In the genomic region with DNA sequence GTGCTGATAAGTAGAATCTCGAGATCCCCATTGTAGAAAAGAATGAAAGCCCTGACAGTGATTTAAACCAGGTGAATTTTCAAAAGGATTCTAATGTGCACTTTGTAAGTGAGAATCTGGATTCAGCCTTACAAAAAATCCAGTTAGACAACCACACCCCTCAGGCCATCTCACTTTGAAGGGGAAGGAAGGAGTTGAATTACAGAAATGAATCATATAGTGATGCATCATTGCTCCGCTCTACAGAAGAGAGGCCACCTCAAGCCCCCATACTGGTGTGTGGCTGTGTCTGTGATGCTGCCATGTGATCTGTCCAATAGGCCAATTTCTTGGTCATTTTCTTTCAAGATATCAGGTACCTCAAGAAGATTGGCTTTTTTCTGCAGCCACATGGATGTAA, we compare ENCODE assay signal across 13 cellular contexts.
DNase-seq lines count a peak whose midpoint lies in the region; ATAC-seq, FAIRE-seq and TF ChIP-seq lines count a peak whose summit lies in the region.
"Had no signal": no experiment of that assay in that cellular context is flagged by ENCODE, and none has a peak within 500 bp of the region (broad histone marks: within the 10 kb centered on the region; RNA-seq: fewer than 3 reads in every experiment).

No MANE protein-coding gene starts in this region.

- no peak for TF ChIP-seq POLR2A in GM12878 (IDR thresholded peaks at IDR 0.05; ENCODE audit: low read depth, low read length)

- no peak for TF ChIP-seq RAD21 in GM12878 (IDR thresholded peaks at IDR 0.05; ENCODE audit: insufficient read depth, low read depth, low read length)

- no TSS peak for BruUV-seq in GM12878 (replicated peaks; lab: Mats Ljungman, UMichigan)

- H3K9me3 Mint-ChIP-seq in activated naive CD4-positive, alpha-beta T cell treated with anti-CD3 and anti-CD28 coated beads for 36 hours = no peaks in the 10 kb centered on the region
- H3K9me3 Mint-ChIP-seq in stimulated activated naive CD8-positive, alpha-beta T cell treated with anti-CD3 and anti-CD28 coated beads, Interleukin-15, amount 100 ng/mL, for 72 hours = no peaks in the 10 kb centered on the region

- no peak for FAIRE-seq in GM12878 (lab: Jason Lieb, UNC)

- H3K4me3 Mint-ChIP-seq in activated naive CD4-positive, alpha-beta T cell treated with anti-CD3 and anti-CD28 coated beads for 36 hours = no peak overlapping the region
- no peak overlapping the region for H3K4me3 Mint-ChIP-seq in stimulated activated naive CD8-positive, alpha-beta T cell treated with anti-CD3 and anti-CD28 coated beads, Interleukin-15, amount 100 ng/mL, for 72 hours

- POLR2A ChIA-PET in GM12878 (lab: Charles Lee) = no interaction called here

- SMC1A ChIA-PET in GM12878 (lab: Charles Lee; ENCODE audit: uncharacterized antibody, unreplicated experiment) = no interaction called here

- no peaks in the 10 kb centered on the region for H3K36me3 Mint-ChIP-seq in activated naive CD4-positive, alpha-beta T cell treated with anti-CD3 and anti-CD28 coated beads for 36 hours (ENCODE audit: low read depth)

- no peaks in the 10 kb centered on the region for H4K20me1 ChIP-seq in GM12878 (ENCODE audit: control insufficient read depth, insufficient read depth)

- H3K27me3 Mint-ChIP-seq in activated naive CD4-positive, alpha-beta T cell treated with anti-CD3 and anti-CD28 coated beads for 36 hours (ENCODE audit: low read depth) = peaks cover 14% of the 10 kb centered on the region
- no peaks in the 10 kb centered on the region for H3K27me3 Mint-ChIP-seq in stimulated activated naive CD8-positive, alpha-beta T cell treated with anti-CD3 and anti-CD28 coated beads, Interleukin-15, amount 100 ng/mL, for 72 hours

- TF ChIP-seq EP300 in GM12878 (IDR thresholded peaks at IDR 0.05; ENCODE audit: borderline replicate concordance in 1 of 2, control insufficient read depth in 1 of 2, low read depth in 2 of 2, low read length in 2 of 2) = no peak

- WGBS in GM12878 (ENCODE audit: insufficient coverage, insufficient replicate concordance, low lambda C conversion rate, missing lambda C conversion rate) = 21% methylated on average over 2 of the region's 2 CpGs

- no peak overlapping the region for H3K9ac ChIP-seq in GM12878 (ENCODE audit: control insufficient read depth, insufficient read depth, low read length)

- H2AFZ ChIP-seq in GM12878 (ENCODE audit: control insufficient read depth, low read depth, low read length) = no peak overlapping the region

- peak; percentile 6 for DNase-seq in activated naive CD4-positive, alpha-beta T cell treated with anti-CD3 and anti-CD28 coated beads for 36 hours
- no peak for DNase-seq in activated naive CD4-positive, alpha-beta T cell (lab: John Stamatoyannopoulos, UW)
- DNase-seq in HS-5 (ENCODE audit: low read depth) = peak; percentile 69
- no peak for DNase-seq in GM12878 (ENCODE audit: low read depth, low spot score)
- peak in 1 of 2 donors; percentile 28 for DNase-seq in stimulated activated naive CD8-positive, alpha-beta T cell treated with anti-CD3 and anti-CD28 coated beads, Interleukin-15, amount 100 ng/mL, for 72 hours
- no peak for DNase-seq in NCI-H2171 (lab: John Stamatoyannopoulos, UW)
- no peak for DNase-seq in foreskin melanocyte
- DNase-seq in germinal center (ENCODE audit: low spot score) = no peak
- DNase-seq: BE2C; left cardiac atrium; NCI-H1105 treated with DMSO at 0.1 percent for 48 hours; right cardiac atrium; stimulated activated naive CD4-positive, alpha-beta T cell had no signal

- TF ChIP-seq CTCF in GM12878 (IDR thresholded peaks at IDR 0.05 in 2 of 3, conservative IDR thresholded peaks at IDR 0.05 in 1 of 3; ENCODE audit: control insufficient read depth in 2 of 3, extremely low read depth in 1 of 3, insufficient read depth in 1 of 3, low read depth in 3 of 3, low read length in 3 of 3) = no peak

- H3K36me3 ChIP-seq in GM12878 (ENCODE audit: control insufficient read depth in 2 of 2, insufficient read depth in 2 of 2, low read length in 1 of 2) = no peaks in the 10 kb centered on the region
- H3K36me3 ChIP-seq: BE2C had no signal

- no peak overlapping the region for H3K27ac ChIP-seq in GM12878 (ENCODE audit: control insufficient read depth, insufficient read depth)

- H3K4me1 Mint-ChIP-seq in activated naive CD4-positive, alpha-beta T cell treated with anti-CD3 and anti-CD28 coated beads for 36 hours (ENCODE audit: low read depth) = peaks cover 2% of the 10 kb centered on the region
- peaks cover 18% of the 10 kb centered on the region for H3K4me1 Mint-ChIP-seq in stimulated activated naive CD8-positive, alpha-beta T cell treated with anti-CD3 and anti-CD28 coated beads, Interleukin-15, amount 100 ng/mL, for 72 hours

- no peak overlapping the region for H3K4me2 ChIP-seq in GM12878 (ENCODE audit: control insufficient read depth, insufficient read depth)

- intact Hi-C loops in activated naive CD4-positive, alpha-beta T cell treated with anti-CD3 and anti-CD28 coated beads for 36 hours (cut with micrococcal nuclease) = no loop called here
- intact Hi-C loops in GM12878 (cut with micrococcal nuclease; ENCODE audit: unreplicated experiment) = no loop called here

- ATAC-seq in GM12878 = peak; percentile 31; the same call in 1 of the 3 replicates
- peak; percentile 84 for ATAC-seq in stimulated activated naive CD8-positive, alpha-beta T cell treated with anti-CD3 and anti-CD28 coated beads, Interleukin-15, amount 100 ng/mL, for 72 hours
- ATAC-seq: left cardiac atrium, right cardiac atrium had no signal

- no peaks in the 10 kb centered on the region for H3K27me3 ChIP-seq in GM12878 (replicated peaks in 1 of 2; ENCODE audit: control insufficient read depth in 2 of 2, insufficient read depth in 2 of 2, low read length in 1 of 2)
- H3K27me3 ChIP-seq: BE2C had no signal

- H3K4me1 ChIP-seq in GM12878 (ENCODE audit: control insufficient read depth, insufficient read depth, low read length) = no peaks in the 10 kb centered on the region
- H3K4me1 ChIP-seq: BE2C had no signal

- no peaks in the 10 kb centered on the region for H3K79me2 ChIP-seq in GM12878 (ENCODE audit: control insufficient read depth, insufficient read depth, low read length)

- CTCF ChIA-PET in activated naive CD4-positive, alpha-beta T cell treated with anti-CD3 and anti-CD28 coated beads for 36 hours (lab: Charles Lee) = no interaction called here
- CTCF ChIA-PET in GM12878 (lab: Yijun Ruan, JAX) = interaction anchor here (0.7 kb wide), 1 partner anchor 119 kb away, joined by 6 read pairs; no protein-coding TSS in a partner anchor

- RAD21 ChIA-PET in GM12878 (lab: Charles Lee; ENCODE audit: unreplicated experiment) = no interaction called here

- no peak overlapping the region for H3K4me3 ChIP-seq in GM12878

- no peaks in the 10 kb centered on the region for H3K9me3 ChIP-seq in GM12878 (replicated peaks; ENCODE audit: control insufficient read depth, insufficient read depth, low read length)
- H3K9me3 ChIP-seq: BE2C had no signal

- H3K27ac Mint-ChIP-seq in activated naive CD4-positive, alpha-beta T cell treated with anti-CD3 and anti-CD28 coated beads for 36 hours = no peak overlapping the region
- no peak overlapping the region for H3K27ac Mint-ChIP-seq in stimulated activated naive CD8-positive, alpha-beta T cell treated with anti-CD3 and anti-CD28 coated beads, Interleukin-15, amount 100 ng/mL, for 72 hours

- in situ Hi-C loops in GM12878 (cut with MboI) = no loop called here

TF ChIP-seq in GM12878, 131 proteins besides CTCF, POLR2A, EP300 and RAD21:
- TF ChIP-seq MYC (IDR thresholded peaks at IDR 0.05; ENCODE audit: insufficient read depth, insufficient read length, insufficient replicate concordance, low read length, severe bottlenecking) (no peak), JUNB (IDR thresholded peaks at IDR 0.05) (peak; percentile 26; the same call in 1 of the 2 replicates), MTA3 (IDR thresholded peaks at IDR 0.05; ENCODE audit: borderline replicate concordance, low read length) (no peak), ZNF687 (IDR thresholded peaks at IDR 0.05) (no peak), TCF3 (IDR thresholded peaks at IDR 0.05; ENCODE audit: borderline replicate concordance, insufficient read depth, low read depth, low read length) (no peak), BMI1 (IDR thresholded peaks at IDR 0.05; ENCODE audit: borderline replicate concordance) (no peak)

Comparison
In these comparisons a context has a peak if more than half of its experiments do, and no peak if none do; other contexts are left out.
1. DNase-seq: peak in activated naive CD4-positive, alpha-beta T cell treated with anti-CD3 and anti-CD28 coated beads for 36 hours (single experiment) and HS-5 (single experiment); none in activated naive CD4-positive, alpha-beta T cell (0 of 4), GM12878 (single experiment), NCI-H2171 (single experiment), foreskin melanocyte (single experiment) and germinal center (single experiment).